Comparison of ENCODE assay signal across 12 cellular contexts in genomic region chr17:62562656-62563055, GRCh38.
DNase-seq lines count a peak whose midpoint lies in the region; ATAC-seq, FAIRE-seq and TF ChIP-seq lines count a peak whose summit lies in the region.
"Had no signal": no experiment of that assay in that cellular context is flagged by ENCODE, and none has a peak within 500 bp of the region (broad histone marks: within the 10 kb centered on the region; RNA-seq: fewer than 3 reads in every experiment).

No MANE protein-coding gene starts in this region.

- peak; percentile 80 for DNase-seq in ELR (ENCODE audit: low read depth)
- peak; percentile 26 for DNase-seq in NCI-H1694 (lab: John Stamatoyannopoulos, UW)
- DNase-seq in brain pericyte (ENCODE audit: low read depth, low spot score) = peak; percentile 41
- no peak for DNase-seq in mucosa of descending colon
- DNase-seq in hepatocyte (ENCODE audit: low spot score) = no peak
- DNase-seq in testis = no peak
- no peak for DNase-seq in frontal cortex (ENCODE audit: low spot score in 2 of 2)
- DNase-seq: activated T-cell treated with anti-CD3 and anti-CD28 coated beads, Interleukin-2, amount 50 U/mL, for 24 hours; left ventricle myocardium inferior; NCI-H187 treated with DMSO at 0.1 percent for 48 hours had no signal

- H3K9me2 ChIP-seq in hepatocyte (replicated peaks; ENCODE audit: insufficient read depth) = no peaks in the 10 kb centered on the region

- peak; percentile 34 for ATAC-seq in mucosa of descending colon
- no peak for ATAC-seq in HG02885 (IDR thresholded peaks at IDR 0.05; ENCODE audit: poor library complexity, unreplicated experiment)

- H3K4me2 ChIP-seq in hepatocyte = no peak overlapping the region

- no peak overlapping the region for H2AFZ ChIP-seq in hepatocyte

- no peak overlapping the region for H3K27ac ChIP-seq in hepatocyte
- H3K27ac ChIP-seq in testis = no peak overlapping the region
- H3K27ac ChIP-seq: left ventricle myocardium inferior, VCaP had no signal

- intact Hi-C loops in mucosa of descending colon (cut with DNase I, micrococcal nuclease) = no loop called here
- intact Hi-C loops in testis (cut with DNase I; ENCODE audit: low total_unique reads) = no loop called here

- peaks cover 3% of the 10 kb centered on the region for H4K20me1 ChIP-seq in hepatocyte (ENCODE audit: insufficient read depth, poor library complexity, severe bottlenecking)

- no peak for TF ChIP-seq POLR2A in testis (IDR thresholded peaks at IDR 0.05)

- TF ChIP-seq CTCF in mucosa of descending colon (IDR thresholded peaks at IDR 0.05) (no peak), hepatocyte (IDR thresholded peaks at IDR 0.05; ENCODE audit: poor library complexity) (no peak), testis (IDR thresholded peaks at IDR 0.05) (no peak)

- no peaks in the 10 kb centered on the region for H3K36me3 ChIP-seq in mucosa of descending colon (ENCODE audit: low read depth)
- no peaks in the 10 kb centered on the region for H3K36me3 ChIP-seq in hepatocyte (replicated peaks; ENCODE audit: insufficient read depth, low read depth)
- no peaks in the 10 kb centered on the region for H3K36me3 ChIP-seq in testis (ENCODE audit: low read depth, missing control alignments)

- H3K4me3 ChIP-seq in mucosa of descending colon = no peak overlapping the region
- H3K4me3 ChIP-seq in hepatocyte = no peak overlapping the region
- H3K4me3 ChIP-seq in testis = no peak overlapping the region
- H3K4me3 ChIP-seq: left ventricle myocardium inferior had no signal

- peaks cover 20% of the 10 kb centered on the region for H3K79me2 ChIP-seq in hepatocyte

- H3K4me1 ChIP-seq in mucosa of descending colon (ENCODE audit: low read depth) = peaks cover 15% of the 10 kb centered on the region
- H3K4me1 ChIP-seq in hepatocyte (ENCODE audit: insufficient read depth) = peaks cover 10% of the 10 kb centered on the region
- no peaks in the 10 kb centered on the region for H3K4me1 ChIP-seq in testis

- no peaks in the 10 kb centered on the region for H3K27me3 ChIP-seq in hepatocyte
- no peaks in the 10 kb centered on the region for H3K27me3 ChIP-seq in testis

- no peak for FAIRE-seq in frontal cortex (lab: Jason Lieb, UNC)

- H3K9me3 ChIP-seq in mucosa of descending colon = no peaks in the 10 kb centered on the region
- H3K9me3 ChIP-seq in hepatocyte (ENCODE audit: low read depth) = no peaks in the 10 kb centered on the region
- H3K9me3 ChIP-seq in testis = no peaks in the 10 kb centered on the region
- H3K9me3 ChIP-seq: left ventricle myocardium inferior had no signal

- WGBS in hepatocyte (ENCODE audit: low lambda C conversion rate, missing lambda C conversion rate) = 56% methylated on average over 1 of the region's 1 CpG
- WGBS in testis, 2 donors = 17 to 33% methylated on average over 1 of the region's 1 CpG

Comparison
In these comparisons a context has a peak if more than half of its experiments do, and no peak if none do; other contexts are left out.
1. DNase-seq: peak in ELR (single experiment), NCI-H1694 (single experiment) and brain pericyte (single experiment); none in mucosa of descending colon (0 of 3), hepatocyte (single experiment), testis (single experiment) and frontal cortex (0 of 2).